ENCODE assay signal across 13 cellular contexts in the genomic region with DNA sequence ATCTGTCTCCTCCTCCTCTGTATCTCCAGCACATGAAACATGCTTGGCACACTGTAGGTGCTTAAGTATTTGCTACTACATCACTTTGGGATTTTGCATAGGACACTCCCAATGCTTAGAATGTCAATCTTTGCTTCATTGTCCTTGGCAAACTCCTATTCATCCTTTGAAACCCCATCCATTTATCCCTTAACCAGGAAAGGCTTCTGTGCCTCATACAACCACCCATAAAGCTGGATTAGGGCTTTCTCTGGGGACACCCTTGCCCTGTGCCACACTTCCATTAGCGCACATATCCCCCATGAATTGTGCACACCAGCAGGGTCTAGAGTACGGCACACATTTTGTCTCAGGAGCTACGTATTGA. TPM values are rescaled to one million over a fixed set of nuclear protein-coding genes. Genes with fewer than 3 reads are reported as not detected.
DNase-seq lines count a peak whose midpoint lies in the region; TF ChIP-seq lines count a peak whose summit lies in the region.
"Had no signal": no experiment of that assay in that cellular context is flagged by ENCODE, and none has a peak within 500 bp of the region (broad histone marks: within the 10 kb centered on the region; RNA-seq: fewer than 3 reads in every experiment).

No MANE protein-coding gene starts in this region.

- TF ChIP-seq CTCF in suprapubic skin (IDR thresholded peaks at IDR 0.05): no peak

- TF ChIP-seq POLR2A in suprapubic skin (IDR thresholded peaks at IDR 0.05): no peak

- H3K9me3 ChIP-seq in suprapubic skin: no peaks in the 10 kb centered on the region

- H3K36me3 Mint-ChIP-seq in activated CD4-positive, alpha-beta T cell treated with anti-CD3 and anti-CD28 coated beads, Interleukin-2, amount 10 ng/mL, durations not matched to agents 24 days and 14 days (ENCODE audit: low read depth): peaks cover 4% of the 10 kb centered on the region
- H3K36me3 Mint-ChIP-seq in activated T-helper 1 cell treated with anti-CD3 and anti-CD28 coated beads, Interleukin-12 subunit alpha, Interleukin-12 subunit beta, Interleukin-2, Interleukin-4 antibody, amounts not matched to agents 30 ng/mL and 10 ng/mL and 1 ng/mL, durations not matched to agents 14 hours and 24 hours and 36 hours (ENCODE audit: low read depth): peaks cover 1% of the 10 kb centered on the region
- H3K36me3 Mint-ChIP-seq in immature natural killer cell: peaks cover 0 to 5% (median 0%) of the 10 kb centered on the region in 3 donors

- H3K27me3 ChIP-seq in suprapubic skin: peaks cover 48% of the 10 kb centered on the region

- peak overlapping the region; percentile 43 for H3K4me3 Mint-ChIP-seq in activated CD4-positive, alpha-beta T cell treated with anti-CD3 and anti-CD28 coated beads, Interleukin-2, amount 10 ng/mL, durations not matched to agents 24 days and 14 days
- peak overlapping the region; percentile 40 for H3K4me3 Mint-ChIP-seq in activated T-helper 1 cell treated with anti-CD3 and anti-CD28 coated beads, Interleukin-12 subunit alpha, Interleukin-12 subunit beta, Interleukin-2, Interleukin-4 antibody, amounts not matched to agents 30 ng/mL and 10 ng/mL and 1 ng/mL, durations not matched to agents 14 hours and 24 hours and 36 hours
- peak overlapping the region in 3 of 5 donors; percentile 62 to 70 (median 68) for H3K4me3 Mint-ChIP-seq in immature natural killer cell

- H3K4me3 ChIP-seq in suprapubic skin: peak overlapping the region; percentile 38

- no peak for DNase-seq in activated CD4-positive, alpha-beta T cell treated with anti-CD3 and anti-CD28 coated beads, Interleukin-2, amount 10 ng/mL, durations not matched to agents 24 days and 14 days
- no peak for DNase-seq in activated CD4-positive, alpha-beta T cell treated with anti-CD3 and anti-CD28 coated beads for 48 hours
- no peak for DNase-seq in activated T-helper 1 cell treated with anti-CD3 and anti-CD28 coated beads, Interleukin-12 subunit alpha, Interleukin-12 subunit beta, Interleukin-2, Interleukin-4 antibody, amounts not matched to agents 30 ng/mL and 10 ng/mL and 1 ng/mL, durations not matched to agents 14 hours and 24 hours and 36 hours (ENCODE audit: low spot score)
- DNase-seq in immature natural killer cell (no peak), suprapubic skin (ENCODE audit: low spot score in 2 of 2) (no peak), COLO829 (ENCODE audit: low spot score) (no peak), T-helper 2 cell (no peak)
- no peak for DNase-seq in activated effector memory CD4-positive, alpha-beta T cell treated with Interleukin-2 at 50 U/mL for 16 hours
- DNase-seq: Karpas-422, kidney glomerular epithelial cell, NCI-H2171 treated with DMSO at 0.1 percent for 48 hours, T-helper 9 cell had no signal

- H3K27me3 Mint-ChIP-seq in activated CD4-positive, alpha-beta T cell treated with anti-CD3 and anti-CD28 coated beads, Interleukin-2, amount 10 ng/mL, durations not matched to agents 24 days and 14 days: peaks cover 55% of the 10 kb centered on the region
- peaks cover 47% of the 10 kb centered on the region for H3K27me3 Mint-ChIP-seq in activated T-helper 1 cell treated with anti-CD3 and anti-CD28 coated beads, Interleukin-12 subunit alpha, Interleukin-12 subunit beta, Interleukin-2, Interleukin-4 antibody, amounts not matched to agents 30 ng/mL and 10 ng/mL and 1 ng/mL, durations not matched to agents 14 hours and 24 hours and 36 hours (ENCODE audit: insufficient read depth)
- H3K27me3 Mint-ChIP-seq in immature natural killer cell (ENCODE audit: low read depth in 3 of 3): peaks cover 23 to 33% (median 31%) of the 10 kb centered on the region in 3 donors

- 96% methylated on average over 3 of the region's 3 CpGs for WGBS in suprapubic skin

- no peaks in the 10 kb centered on the region for H3K9me3 Mint-ChIP-seq in activated CD4-positive, alpha-beta T cell treated with anti-CD3 and anti-CD28 coated beads, Interleukin-2, amount 10 ng/mL, durations not matched to agents 24 days and 14 days
- no peaks in the 10 kb centered on the region for H3K9me3 Mint-ChIP-seq in activated T-helper 1 cell treated with anti-CD3 and anti-CD28 coated beads, Interleukin-12 subunit alpha, Interleukin-12 subunit beta, Interleukin-2, Interleukin-4 antibody, amounts not matched to agents 30 ng/mL and 10 ng/mL and 1 ng/mL, durations not matched to agents 14 hours and 24 hours and 36 hours
- H3K9me3 Mint-ChIP-seq in immature natural killer cell: peaks cover 0 to 5% (median 0%) of the 10 kb centered on the region in 6 donors

- peaks cover 14% of the 10 kb centered on the region for H3K4me1 ChIP-seq in suprapubic skin

- intact Hi-C loops in activated CD4-positive, alpha-beta T cell treated with anti-CD3 and anti-CD28 coated beads, Interleukin-2, amount 10 ng/mL, durations not matched to agents 24 days and 14 days (cut with micrococcal nuclease): no loop called here
- intact Hi-C loops in activated T-helper 1 cell treated with anti-CD3 and anti-CD28 coated beads, Interleukin-12 subunit alpha, Interleukin-12 subunit beta, Interleukin-2, Interleukin-4 antibody, amounts not matched to agents 30 ng/mL and 10 ng/mL and 1 ng/mL, durations not matched to agents 14 hours and 24 hours and 36 hours (cut with micrococcal nuclease): no loop called here

- H3K27ac Mint-ChIP-seq in activated CD4-positive, alpha-beta T cell treated with anti-CD3 and anti-CD28 coated beads, Interleukin-2, amount 10 ng/mL, durations not matched to agents 24 days and 14 days: no peak overlapping the region
- no peak overlapping the region for H3K27ac Mint-ChIP-seq in activated T-helper 1 cell treated with anti-CD3 and anti-CD28 coated beads, Interleukin-12 subunit alpha, Interleukin-12 subunit beta, Interleukin-2, Interleukin-4 antibody, amounts not matched to agents 30 ng/mL and 10 ng/mL and 1 ng/mL, durations not matched to agents 14 hours and 24 hours and 36 hours
- H3K27ac Mint-ChIP-seq in immature natural killer cell: peak overlapping the region in 4 of 6 donors; percentile 61 to 89 (median 62)

- peak overlapping the region; percentile 82 for H3K27ac ChIP-seq in suprapubic skin

- H3K4me1 Mint-ChIP-seq in activated CD4-positive, alpha-beta T cell treated with anti-CD3 and anti-CD28 coated beads, Interleukin-2, amount 10 ng/mL, durations not matched to agents 24 days and 14 days: peaks cover 17% of the 10 kb centered on the region
- H3K4me1 Mint-ChIP-seq in activated T-helper 1 cell treated with anti-CD3 and anti-CD28 coated beads, Interleukin-12 subunit alpha, Interleukin-12 subunit beta, Interleukin-2, Interleukin-4 antibody, amounts not matched to agents 30 ng/mL and 10 ng/mL and 1 ng/mL, durations not matched to agents 14 hours and 24 hours and 36 hours (ENCODE audit: low read depth): peaks cover 9% of the 10 kb centered on the region
- peaks cover 9 to 10% of the 10 kb centered on the region in 2 donors for H3K4me1 Mint-ChIP-seq in immature natural killer cell

- no peak for TF ChIP-seq EP300 in suprapubic skin (IDR thresholded peaks at IDR 0.05)

- H3K36me3 ChIP-seq in suprapubic skin: no peaks in the 10 kb centered on the region

RNA-seq across cellular contexts. Expression of gene EPS8L1, which starts 5.8 kb away (rescaled TPM):
- total RNA-seq in activated CD4-positive, alpha-beta T cell treated with anti-CD3 and anti-CD28 coated beads, Interleukin-2, amount 10 ng/mL, durations not matched to agents 24 days and 14 days: 3.7 and 3.9 TPM in 2 replicates
- total RNA-seq in activated T-helper 1 cell treated with anti-CD3 and anti-CD28 coated beads, Interleukin-12 subunit alpha, Interleukin-12 subunit beta, Interleukin-2, Interleukin-4 antibody, amounts not matched to agents 30 ng/mL and 10 ng/mL and 1 ng/mL, durations not matched to agents 14 hours and 24 hours and 36 hours: 3.3 and 6.0 TPM in 2 replicates
- polyA plus RNA-seq in immature natural killer cell: 1 to 10 TPM; 4.5 to 7.3 (median 6.4) TPM
- total RNA-seq in suprapubic skin: 100 to 1,000 TPM; 243 to 384 (median 304) TPM

RNA-seq across cellular contexts. Expression of gene RDH13, which starts 6.9 kb away (rescaled TPM):
- 21.7 and 23.2 TPM in 2 replicates for total RNA-seq in activated CD4-positive, alpha-beta T cell treated with anti-CD3 and anti-CD28 coated beads, Interleukin-2, amount 10 ng/mL, durations not matched to agents 24 days and 14 days
- 21.7 and 26.4 TPM in 2 replicates for total RNA-seq in activated T-helper 1 cell treated with anti-CD3 and anti-CD28 coated beads, Interleukin-12 subunit alpha, Interleukin-12 subunit beta, Interleukin-2, Interleukin-4 antibody, amounts not matched to agents 30 ng/mL and 10 ng/mL and 1 ng/mL, durations not matched to agents 14 hours and 24 hours and 36 hours
- polyA plus RNA-seq in immature natural killer cell: 10 to 100 TPM in 1 of 3 donors, 1 to 10 TPM in 2; 4.2 to 17.0 (median 4.5) TPM
- 100 to 1,000 TPM in 2 of 4 donors, 10 to 100 TPM in 2; 70.6 to 225 (median 108) TPM for total RNA-seq in suprapubic skin

RNA-seq across cellular contexts. Expression of gene GP6, which starts 31.8 kb away (rescaled TPM):
- total RNA-seq in activated CD4-positive, alpha-beta T cell treated with anti-CD3 and anti-CD28 coated beads, Interleukin-2, amount 10 ng/mL, durations not matched to agents 24 days and 14 days: 0.17 and 0.42 TPM in 2 replicates
- total RNA-seq in activated T-helper 1 cell treated with anti-CD3 and anti-CD28 coated beads, Interleukin-12 subunit alpha, Interleukin-12 subunit beta, Interleukin-2, Interleukin-4 antibody, amounts not matched to agents 30 ng/mL and 10 ng/mL and 1 ng/mL, durations not matched to agents 14 hours and 24 hours and 36 hours: 0.59 TPM in 1 of 2 replicates, not detected in the other
- under 1 TPM in 2 of 3 donors, not detected in 1; 0.64 to 0.78 TPM for polyA plus RNA-seq in immature natural killer cell
- 1 to 10 TPM in 2 of 4 donors, under 1 TPM in 1, not detected in 1; 0.42 to 2.6 (median 1.7) TPM for total RNA-seq in suprapubic skin
- total RNA-seq: H4 had no signal

RNA-seq across cellular contexts. Expression of gene PPP1R12C, which starts 47.6 kb away (rescaled TPM):
- total RNA-seq in activated CD4-positive, alpha-beta T cell treated with anti-CD3 and anti-CD28 coated beads, Interleukin-2, amount 10 ng/mL, durations not matched to agents 24 days and 14 days: 103 and 104 TPM in 2 replicates
- 114 and 115 TPM in 2 replicates for total RNA-seq in activated T-helper 1 cell treated with anti-CD3 and anti-CD28 coated beads, Interleukin-12 subunit alpha, Interleukin-12 subunit beta, Interleukin-2, Interleukin-4 antibody, amounts not matched to agents 30 ng/mL and 10 ng/mL and 1 ng/mL, durations not matched to agents 14 hours and 24 hours and 36 hours
- 1 to 10 TPM in 2 of 3 donors, under 1 TPM in 1; 0.63 to 8.5 (median 3.5) TPM for polyA plus RNA-seq in immature natural killer cell
- total RNA-seq in suprapubic skin: 100 to 1,000 TPM in 1 of 4 donors, 10 to 100 TPM in 3; 51.7 to 126 (median 78.7) TPM

Comparison
In these comparisons a context has a peak if more than half of its experiments do, and no peak if none do; other contexts are left out.
1. H3K27ac Mint-ChIP-seq: peak in immature natural killer cell (4 of 6); none in activated CD4-positive, alpha-beta T cell treated with anti-CD3 and anti-CD28 coated beads, Interleukin-2, amount 10 ng/mL, durations not matched to agents 24 days and 14 days (single experiment) and activated T-helper 1 cell treated with anti-CD3 and anti-CD28 coated beads, Interleukin-12 subunit alpha, Interleukin-12 subunit beta, Interleukin-2, Interleukin-4 antibody, amounts not matched to agents 30 ng/mL and 10 ng/mL and 1 ng/mL, durations not matched to agents 14 hours and 24 hours and 36 hours (single experiment).
2. RNA of gene EPS8L1, which starts 5.8 kb away (total RNA-seq): 243 to 384 TPM in suprapubic skin; 3.3 to 6.0 TPM in activated T-helper 1 cell treated with anti-CD3 and anti-CD28 coated beads, Interleukin-12 subunit alpha, Interleukin-12 subunit beta, Interleukin-2, Interleukin-4 antibody, amounts not matched to agents 30 ng/mL and 10 ng/mL and 1 ng/mL, durations not matched to agents 14 hours and 24 hours and 36 hours and 3.7 to 3.9 TPM in activated CD4-positive, alpha-beta T cell treated with anti-CD3 and anti-CD28 coated beads, Interleukin-2, amount 10 ng/mL, durations not matched to agents 24 days and 14 days; every median in the first group is over 10 times any median in the second.
3. Peak in every context shown above with its lines, with median percentiles within 50 percentile points of each other: H3K4me3 Mint-ChIP-seq.